ENCODE assay signal across 17 cellular contexts in genomic region chr16:18945233-18945632, GRCh38. TPM values are rescaled to one million over a fixed set of nuclear protein-coding genes. Genes with fewer than 3 reads are reported as not detected.
"Had no signal": no experiment of that assay in that cellular context is flagged by ENCODE, and none has a peak within 500 bp of the region (broad histone marks: within the 10 kb centered on the region; RNA-seq: fewer than 3 reads in every experiment).

No MANE protein-coding gene starts in this region.

- H3K36me3 Mint-ChIP-seq: natural killer cell, type B pancreatic cell had no signal

- H3K36me3 ChIP-seq: ascending aorta, breast epithelium, left lung, right atrium auricular region had no signal

- H3K4me1 Mint-ChIP-seq: natural killer cell had no signal

- H3K4me3 Mint-ChIP-seq: activated B cell treated with CpG ODN at 0.5 μM for 24 hours; activated naive CD4-positive, alpha-beta T cell treated with anti-CD3 and anti-CD28 coated beads for 36 hours; type B pancreatic cell had no signal

- H3K4me3 ChIP-seq: mucosa of descending colon had no signal

- H3K9me3 Mint-ChIP-seq: activated B cell treated with CpG ODN at 0.5 μM for 24 hours; activated CD4-positive, alpha-beta T cell treated with anti-CD3 and anti-CD28 coated beads, Interleukin-2, amount 10 ng/mL, durations not matched to agents 7 days and 5 days; activated naive CD4-positive, alpha-beta T cell treated with anti-CD3 and anti-CD28 coated beads for 36 hours; natural killer cell; type B pancreatic cell had no signal

- DNase-seq: activated B cell treated with CpG ODN at 0.5 μM for 24 hours; activated naive CD4-positive, alpha-beta T cell treated with anti-CD3 and anti-CD28 coated beads for 36 hours; left lung; mammary epithelial cell; mucosa of descending colon; natural killer cell; stimulated activated CD4-positive, alpha-beta T cell treated with anti-CD3 and anti-CD28 coated beads, Interleukin-15, amount 100 ng/mL, for 24 hours; stimulated activated CD4-positive, alpha-beta T cell treated with anti-CD3 and anti-CD28 coated beads, Interleukin-4, amount 100 ng/mL, for 1 hour; stimulated activated naive CD4-positive, alpha-beta T cell treated with Interleukin-2 at 50 U/mL for 16 hours; substantia nigra had no signal

- H3K27me3 Mint-ChIP-seq: activated B cell treated with CpG ODN at 0.5 μM for 24 hours; activated CD4-positive, alpha-beta T cell treated with anti-CD3 and anti-CD28 coated beads, Interleukin-2, amount 10 ng/mL, durations not matched to agents 7 days and 5 days; progenitor cell of endocrine pancreas; type B pancreatic cell had no signal

- H3K27ac ChIP-seq: ascending aorta, breast epithelium, left lung, right atrium auricular region had no signal

- H3K9me3 ChIP-seq: ascending aorta, breast epithelium, left lung, mucosa of descending colon, right atrium auricular region had no signal

- H3K27ac Mint-ChIP-seq: activated naive CD4-positive, alpha-beta T cell treated with anti-CD3 and anti-CD28 coated beads for 36 hours; natural killer cell; progenitor cell of endocrine pancreas; type B pancreatic cell had no signal

- H3K27me3 ChIP-seq: ascending aorta, breast epithelium, left lung, right atrium auricular region had no signal

- H3K4me1 ChIP-seq: breast epithelium had no signal

RNA-seq across cellular contexts. Expression of gene TMC7, which starts 38.5 kb away (rescaled TPM):
- total RNA-seq: activated B cell treated with CpG ODN at 0.5 μM for 24 hours; activated CD4-positive, alpha-beta T cell treated with anti-CD3 and anti-CD28 coated beads, Interleukin-2, amount 10 ng/mL, durations not matched to agents 7 days and 5 days; activated CD8-positive, alpha-beta memory T cell treated with anti-CD3 and anti-CD28 coated beads for 36 hours; activated naive CD4-positive, alpha-beta T cell treated with anti-CD3 and anti-CD28 coated beads for 36 hours; natural killer cell had no signal
